In the genomic region with DNA sequence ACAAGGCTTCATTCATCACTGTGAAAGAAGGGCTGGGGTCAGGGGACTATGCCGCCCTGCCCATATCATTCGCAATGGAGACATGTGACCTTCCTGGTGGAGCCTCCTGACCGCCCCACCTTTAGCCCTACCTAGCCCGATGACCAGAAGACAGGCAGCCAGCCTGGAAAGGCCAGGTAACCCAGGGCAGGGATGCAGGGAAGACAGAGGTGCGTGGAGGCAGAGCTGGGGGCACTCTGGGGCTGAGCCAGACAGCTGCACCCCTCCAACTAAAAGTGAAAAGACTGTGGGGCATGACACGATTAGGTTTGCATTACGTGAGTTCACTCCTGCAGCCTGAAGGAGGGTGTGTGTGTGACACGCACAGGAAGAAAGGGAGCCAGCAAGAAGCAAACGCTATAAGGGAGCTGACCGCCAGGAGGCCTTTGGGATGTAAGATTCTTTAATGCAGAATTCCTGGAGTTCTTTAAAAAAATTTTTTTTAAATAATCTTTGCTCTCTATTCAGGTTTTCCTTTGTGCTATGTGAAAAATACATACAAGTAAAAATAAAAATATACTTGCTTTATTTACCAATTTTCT, we compare ENCODE assay signal across 15 cellular contexts. TPM values are rescaled to one million over a fixed set of nuclear protein-coding genes. Genes with fewer than 3 reads are reported as not detected.
DNase-seq lines count a peak whose midpoint lies in the region; ATAC-seq and TF ChIP-seq lines count a peak whose summit lies in the region.
"Had no signal": no experiment of that assay in that cellular context is flagged by ENCODE, and none has a peak within 500 bp of the region (broad histone marks: within the 10 kb centered on the region; RNA-seq: fewer than 3 reads in every experiment).

No MANE protein-coding gene starts in this region.

- H3F3A ChIP-seq in neural progenitor cell (ENCODE audit: low read depth), result peaks cover 39% of the 10 kb centered on the region

- H3K4me3 ChIP-seq in BLaER1 (no peak overlapping the region), choroid plexus epithelial cell (ENCODE audit: low read depth, low read length) (no peak overlapping the region), neural progenitor cell (no peak overlapping the region)
- H3K4me3 ChIP-seq: GM12878, lower lobe of right lung, ovary had no signal

- no peaks in the 10 kb centered on the region for H3K9me3 ChIP-seq in BLaER1
- no peaks in the 10 kb centered on the region for H3K9me3 ChIP-seq in neural progenitor cell (ENCODE audit: low read depth)
- H3K9me3 ChIP-seq: lower lobe of right lung, ovary had no signal

- H3K36me3 ChIP-seq in BLaER1 (peaks cover 37% of the 10 kb centered on the region), neural progenitor cell (no peaks in the 10 kb centered on the region)
- H3K36me3 ChIP-seq: ovary had no signal

- peaks cover 81% of the 10 kb centered on the region for H3K4me1 ChIP-seq in BLaER1
- H3K4me1 ChIP-seq in neural progenitor cell, result peaks cover 6% of the 10 kb centered on the region

- peaks cover 19% of the 10 kb centered on the region for H3K4me1 Mint-ChIP-seq in neural progenitor cell

- no peaks in the 10 kb centered on the region for H3K79me2 ChIP-seq in neural progenitor cell (ENCODE audit: low read depth)

- H3K27ac ChIP-seq in BLaER1 (peak overlapping the region; percentile 67), neural progenitor cell (no peak overlapping the region)
- H3K27ac ChIP-seq: lower lobe of right lung, ovary had no signal

- no peak for ATAC-seq in HG02588 (IDR thresholded peaks at IDR 0.05; ENCODE audit: unreplicated experiment)
- ATAC-seq in HG03521 (IDR thresholded peaks at IDR 0.05; ENCODE audit: unreplicated experiment), result no peak
- no peak for ATAC-seq in left cardiac atrium
- ATAC-seq: GM12878, lower lobe of right lung had no signal

- peaks cover 11% of the 10 kb centered on the region for H3K36me3 Mint-ChIP-seq in neural progenitor cell

- peak; percentile 6 for TF ChIP-seq CTCF in choroid plexus epithelial cell (conservative IDR thresholded peaks at IDR 0.05; ENCODE audit: low read depth, low read length)
- TF ChIP-seq CTCF in neural progenitor cell (IDR thresholded peaks at IDR 0.05), result peak; percentile 30

- intact Hi-C loops in left cardiac atrium (cut with DNase I), result no loop called here

- H3K4me2 ChIP-seq in BLaER1 (peak overlapping the region; percentile 98), neural progenitor cell (no peak overlapping the region)

- no peak overlapping the region for H3K4me3 Mint-ChIP-seq in neural progenitor cell
- H3K4me3 Mint-ChIP-seq: activated naive CD8-positive, alpha-beta T cell had no signal

- H3K27me3 Mint-ChIP-seq in neural progenitor cell (ENCODE audit: insufficient read depth, low read depth), result peaks cover 7% of the 10 kb centered on the region
- H3K27me3 Mint-ChIP-seq: activated naive CD8-positive, alpha-beta T cell had no signal

- H3K27ac Mint-ChIP-seq in neural progenitor cell, result no peak overlapping the region

- H2AFZ ChIP-seq in neural progenitor cell (replicated peaks), result no peak overlapping the region

- H3K9me3 Mint-ChIP-seq in neural progenitor cell, result no peaks in the 10 kb centered on the region

- H4K20me1 ChIP-seq in BLaER1 (peaks cover 5% of the 10 kb centered on the region), neural progenitor cell (ENCODE audit: low read depth) (no peaks in the 10 kb centered on the region)

- DNase-seq in NCI-H2196 (lab: John Stamatoyannopoulos, UW; ENCODE audit: unreplicated experiment) (peak; percentile 41), choroid plexus epithelial cell (ENCODE audit: low read depth) (no peak), neural progenitor cell (ENCODE audit: low spot score) (no peak), activated T-cell treated with anti-CD3 and anti-CD28 coated beads for 4 hours (no peak), left cardiac atrium (no peak)
- DNase-seq: cortex of kidney; lower lobe of right lung; NCI-H1694; stimulated activated CD8-positive, alpha-beta memory T cell treated with anti-CD3 and anti-CD28 coated beads, Interleukin-4, amount 100 ng/mL, for 48 hours had no signal

- H3K9ac ChIP-seq in BLaER1, result peak overlapping the region; percentile 34; the same call in 1 of the 2 replicates
- no peak overlapping the region for H3K9ac ChIP-seq in neural progenitor cell

- H3K27me3 ChIP-seq in BLaER1, result no peaks in the 10 kb centered on the region
- H3K27me3 ChIP-seq in neural progenitor cell, result peaks cover 37% of the 10 kb centered on the region
- H3K27me3 ChIP-seq: ovary had no signal

RNA-seq across cellular contexts. Expression of gene HES6, which starts 3.7 kb away (rescaled TPM):
- total RNA-seq in neural progenitor cell (ENCODE audit: low replicate concordance) (5.3 and 29.3 TPM in 2 replicates), left cardiac atrium (1 to 10 TPM; 3.8 to 4.3 TPM)

RNA-seq across cellular contexts. Expression of gene ILKAP, which starts 40.1 kb away (rescaled TPM):
- total RNA-seq in neural progenitor cell (ENCODE audit: low replicate concordance) (19.0 and 24.7 TPM in 2 replicates), left cardiac atrium (10 to 100 TPM; 23.4 to 27.9 TPM)

RNA-seq across cellular contexts. Expression of gene PER2, which starts 44.8 kb away (rescaled TPM):
- 1.4 and 2.6 TPM in 2 replicates for total RNA-seq in neural progenitor cell (ENCODE audit: low replicate concordance)
- total RNA-seq in left cardiac atrium, result 1 to 10 TPM; 6.4 to 8.1 TPM
